9 cellular contexts compared by ENCODE assay signal in the genomic region with DNA sequence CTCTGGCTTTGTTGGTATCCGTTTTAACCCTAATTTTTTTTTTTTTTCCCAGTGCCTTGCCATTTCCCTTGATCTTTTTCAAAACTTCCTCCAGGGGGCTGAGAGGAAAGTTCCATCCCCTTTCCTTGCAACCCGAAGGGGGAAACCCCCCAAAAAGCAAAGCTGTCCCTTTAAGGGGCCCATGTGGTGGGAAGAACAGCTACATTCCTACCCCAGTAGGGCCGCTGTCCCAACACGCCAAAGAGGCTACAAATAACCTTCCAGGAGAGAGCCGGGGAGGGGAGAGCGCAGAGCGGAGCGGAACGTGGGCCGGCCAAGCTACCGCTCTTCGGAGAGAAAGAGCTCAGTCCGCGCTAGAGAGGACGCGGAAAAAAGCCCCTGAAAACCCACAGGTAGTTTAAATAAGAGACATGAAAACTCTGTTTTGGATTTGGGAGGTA. TPM values are rescaled to one million over a fixed set of nuclear protein-coding genes. Genes with fewer than 3 reads are reported as not detected.
DNase-seq lines count a peak whose midpoint lies in the region; ATAC-seq and TF ChIP-seq lines count a peak whose summit lies in the region.
"Had no signal": no experiment of that assay in that cellular context is flagged by ENCODE, and none has a peak within 500 bp of the region (broad histone marks: within the 10 kb centered on the region; RNA-seq: fewer than 3 reads in every experiment).

No MANE protein-coding gene starts in this region.

- H3K27ac ChIP-seq in OCI-LY1 (ENCODE audit: low read depth, low read length, poor library complexity, severe bottlenecking) (no peak overlapping the region), mammary epithelial cell (ENCODE audit: insufficient read depth, low read depth, low read length) (peak overlapping the region; percentile 44), smooth muscle cell (ENCODE audit: low read depth) (peak overlapping the region; percentile 61)

- intact Hi-C loops in activated naive CD4-positive, alpha-beta T cell treated with anti-CD3 and anti-CD28 coated beads for 36 hours (cut with micrococcal nuclease): loop anchor here (10.0 kb wide), 1 partner anchor 538 kb away; no protein-coding TSS in a partner anchor
- intact Hi-C loops in mammary epithelial cell (cut with micrococcal nuclease): loop anchor here (2.0 kb wide), 2 partner anchors 20 to 28 kb away; a partner anchor contains a TSS

- peaks cover 62% of the 10 kb centered on the region for H3K27me3 Mint-ChIP-seq in activated naive CD4-positive, alpha-beta T cell treated with anti-CD3 and anti-CD28 coated beads for 36 hours (ENCODE audit: low read depth)

- H3K9me3 ChIP-seq in OCI-LY1 (ENCODE audit: low read length): no peaks in the 10 kb centered on the region
- no peaks in the 10 kb centered on the region for H3K9me3 ChIP-seq in mammary epithelial cell (replicated peaks; ENCODE audit: insufficient read depth, low read length)
- no peaks in the 10 kb centered on the region for H3K9me3 ChIP-seq in smooth muscle cell (replicated peaks; ENCODE audit: low read depth)

- no peak overlapping the region for H3K27ac Mint-ChIP-seq in activated naive CD4-positive, alpha-beta T cell treated with anti-CD3 and anti-CD28 coated beads for 36 hours

- CTCF ChIA-PET in activated naive CD4-positive, alpha-beta T cell treated with anti-CD3 and anti-CD28 coated beads for 36 hours (lab: Charles Lee): interaction anchor here (0.6 to 1.8 kb wide), 12 partner anchors 10 to 343 kb away, joined by 3 to 16 read pairs (median 4); no protein-coding TSS in a partner anchor
- CTCF ChIA-PET in mammary epithelial cell (lab: Charles Lee; ENCODE audit: low non-redundant PET): interaction anchor here (0.6 to 0.7 kb wide), 2 partner anchors 13 to 950 kb away, joined by 3 to 5 read pairs; no protein-coding TSS in a partner anchor

- H3K36me3 ChIP-seq in OCI-LY1 (ENCODE audit: insufficient read depth, low read length) (no peaks in the 10 kb centered on the region), mammary epithelial cell (ENCODE audit: insufficient read depth, low read length) (no peaks in the 10 kb centered on the region), smooth muscle cell (ENCODE audit: low read depth) (no peaks in the 10 kb centered on the region)

- H4K20me1 ChIP-seq in OCI-LY1 (ENCODE audit: insufficient read depth, low read length) (no peaks in the 10 kb centered on the region), mammary epithelial cell (ENCODE audit: insufficient read depth, low read length) (no peaks in the 10 kb centered on the region), smooth muscle cell (ENCODE audit: low read depth) (no peaks in the 10 kb centered on the region)

- no peaks in the 10 kb centered on the region for H3K27me3 ChIP-seq in OCI-LY1 (ENCODE audit: insufficient read depth, low read length)
- no peaks in the 10 kb centered on the region for H3K27me3 ChIP-seq in mammary epithelial cell (ENCODE audit: insufficient read depth, low read length)
- no peaks in the 10 kb centered on the region for H3K27me3 ChIP-seq in smooth muscle cell (ENCODE audit: low read depth)

- no peaks in the 10 kb centered on the region for H3K36me3 Mint-ChIP-seq in activated naive CD4-positive, alpha-beta T cell treated with anti-CD3 and anti-CD28 coated beads for 36 hours (ENCODE audit: low read depth)

- H3K4me2 ChIP-seq in OCI-LY1 (ENCODE audit: low read length) (peak overlapping the region; percentile 66), mammary epithelial cell (ENCODE audit: insufficient read depth, low read depth, low read length) (peak overlapping the region; percentile 94), smooth muscle cell (peak overlapping the region; percentile 94)

- dilution Hi-C loops in mammary epithelial cell (cut with HindIII; ENCODE audit: low sequenced_read_pairs): loop anchor here (25.0 kb wide), 1 partner anchor 246 kb away; no protein-coding TSS in a partner anchor

- H2AFZ ChIP-seq in OCI-LY1 (ENCODE audit: low read length) (no peak overlapping the region), mammary epithelial cell (ENCODE audit: low read depth, low read length) (peak overlapping the region; percentile 98), smooth muscle cell (ENCODE audit: low read depth) (peak overlapping the region; percentile 83)

- H3K9me2 ChIP-seq in OCI-LY1 (ENCODE audit: low read depth, low read length): no peaks in the 10 kb centered on the region

- peak overlapping the region; percentile 74; the same call in 1 of the 2 replicates for H3K9ac ChIP-seq in OCI-LY1 (ENCODE audit: low read length)
- H3K9ac ChIP-seq in mammary epithelial cell (ENCODE audit: insufficient read depth, low read length): peak overlapping the region; percentile 59
- peak overlapping the region; percentile 49 for H3K9ac ChIP-seq in smooth muscle cell (ENCODE audit: low read depth)

- H3K79me2 ChIP-seq in OCI-LY1 (ENCODE audit: insufficient read depth, low read length) (no peaks in the 10 kb centered on the region), mammary epithelial cell (ENCODE audit: insufficient read depth, low read length) (no peaks in the 10 kb centered on the region), smooth muscle cell (ENCODE audit: low read depth) (peaks cover 18% of the 10 kb centered on the region)

- DNase-seq in activated naive CD4-positive, alpha-beta T cell treated with anti-CD3 and anti-CD28 coated beads for 36 hours: peak; percentile 27
- DNase-seq in activated naive CD4-positive, alpha-beta T cell (lab: John Stamatoyannopoulos, UW): no peak
- DNase-seq in mammary epithelial cell (peak; percentile 81), iPS-NIHi7 (ENCODE audit: extremely low spot score) (peak; percentile 75), smooth muscle cell (lab: John Stamatoyannopoulos, UW; ENCODE audit: unreplicated experiment) (peak; percentile 34)

- H3F3A ChIP-seq in OCI-LY1 (ENCODE audit: insufficient read depth, low read length) (no peaks in the 10 kb centered on the region), smooth muscle cell (ENCODE audit: low read depth) (peaks cover 26% of the 10 kb centered on the region)

- H3K4me1 ChIP-seq in OCI-LY1 (ENCODE audit: insufficient read depth, low read length, severe bottlenecking): peaks cover 44% of the 10 kb centered on the region
- H3K4me1 ChIP-seq in mammary epithelial cell (ENCODE audit: insufficient read depth, low read length): peaks cover 43% of the 10 kb centered on the region
- peaks cover 42% of the 10 kb centered on the region for H3K4me1 ChIP-seq in smooth muscle cell (ENCODE audit: low read depth)

- peaks cover 25% of the 10 kb centered on the region for H3K4me1 Mint-ChIP-seq in activated naive CD4-positive, alpha-beta T cell treated with anti-CD3 and anti-CD28 coated beads for 36 hours (ENCODE audit: low read depth)

- H3K4me3 ChIP-seq in OCI-LY1 (ENCODE audit: low read depth, low read length, poor library complexity, severe bottlenecking) (peak overlapping the region; percentile 77), mammary epithelial cell (replicated peaks in 1 of 3; ENCODE audit: insufficient read depth in 1 of 3, low read depth in 2 of 3, low read length in 3 of 3) (peak overlapping the region; percentile 57 to 66 (median 62)), smooth muscle cell (peak overlapping the region; percentile 74)
- H3K4me3 ChIP-seq: lung had no signal

- BruUV-seq in mammary epithelial cell (replicated peaks; lab: Mats Ljungman, UMichigan): no TSS peak

- H3K9me3 Mint-ChIP-seq in activated naive CD4-positive, alpha-beta T cell treated with anti-CD3 and anti-CD28 coated beads for 36 hours: no peaks in the 10 kb centered on the region

- ATAC-seq in HG02973 (IDR thresholded peaks at IDR 0.05; ENCODE audit: unreplicated experiment) (no peak), HG02798 (IDR thresholded peaks at IDR 0.05; ENCODE audit: poor library complexity, unreplicated experiment) (no peak)

- in situ Hi-C loops in mammary epithelial cell (cut with MboI; ENCODE audit: low sequenced_read_pairs in 2 of 2): loop anchor here in 1 of 2 donors (10.0 kb wide), 1 partner anchor 238 kb away; no protein-coding TSS in a partner anchor

- H3K4me3 Mint-ChIP-seq in activated naive CD4-positive, alpha-beta T cell treated with anti-CD3 and anti-CD28 coated beads for 36 hours: peak overlapping the region; percentile 66

- TF ChIP-seq CTCF in OCI-LY1 (IDR thresholded peaks at IDR 0.05; ENCODE audit: low read length) (peak; percentile 28), mammary epithelial cell (conservative IDR thresholded peaks at IDR 0.05 in 1 of 2, IDR thresholded peaks at IDR 0.05 in 1 of 2; ENCODE audit: extremely low read depth in 1 of 2, insufficient read depth in 1 of 2, low read depth in 1 of 2, low read length in 2 of 2) (peak in 1 of 2 donors; percentile 15), smooth muscle cell (IDR thresholded peaks at IDR 0.05; ENCODE audit: borderline replicate concordance, insufficient read depth, poor library complexity, severe bottlenecking) (peak; percentile 29)

- 3% methylated on average over 14 of the region's 16 CpGs for WGBS in mammary epithelial cell (ENCODE audit: low coverage, missing lambda C conversion rate)
- 1% methylated on average over 16 of the region's 16 CpGs for WGBS in smooth muscle cell (ENCODE audit: low lambda C conversion rate)

RNA-seq across cellular contexts. Expression of a gene that starts 1.7 kb away (rescaled TPM):
- under 1 TPM; 0.32 to 0.52 TPM for total RNA-seq in activated naive CD4-positive, alpha-beta T cell treated with anti-CD3 and anti-CD28 coated beads for 36 hours
- total RNA-seq in mammary epithelial cell (1 to 10 TPM; 2.7 to 5.7 TPM), smooth muscle cell (13.6 and 14.8 TPM in 2 replicates)
- polyA plus RNA-seq in mammary epithelial cell (3.8 TPM), smooth muscle cell (7.1 and 10.4 TPM in 2 replicates)
- polyA minus RNA-seq in mammary epithelial cell: 7.0 TPM

RNA-seq across cellular contexts. Expression of a gene that starts 19.9 kb away (rescaled TPM):
- 10 to 100 TPM; 14.0 TPM for total RNA-seq in activated naive CD4-positive, alpha-beta T cell treated with anti-CD3 and anti-CD28 coated beads for 36 hours
- total RNA-seq in mammary epithelial cell (10 to 100 TPM; 25.7 to 35.0 TPM), smooth muscle cell (26.4 and 37.4 TPM in 2 replicates)
- polyA plus RNA-seq in mammary epithelial cell (31.6 TPM), smooth muscle cell (44.8 and 45.9 TPM in 2 replicates)
- 25.9 TPM for polyA minus RNA-seq in mammary epithelial cell

Comparison
In these comparisons a context has a peak if more than half of its experiments do, and no peak if none do; other contexts are left out.
1. DNase-seq: peak in activated naive CD4-positive, alpha-beta T cell treated with anti-CD3 and anti-CD28 coated beads for 36 hours (single experiment), mammary epithelial cell (single experiment), iPS-NIHi7 (single experiment) and smooth muscle cell (single experiment); none in activated naive CD4-positive, alpha-beta T cell (0 of 4).
2. Peak in every context shown above with its lines, with median percentiles within 50 percentile points of each other: H3K4me2 ChIP-seq, H3K4me3 ChIP-seq and H3K9ac ChIP-seq.